ENCODE assay signal across 8 cellular contexts in the genomic region with DNA sequence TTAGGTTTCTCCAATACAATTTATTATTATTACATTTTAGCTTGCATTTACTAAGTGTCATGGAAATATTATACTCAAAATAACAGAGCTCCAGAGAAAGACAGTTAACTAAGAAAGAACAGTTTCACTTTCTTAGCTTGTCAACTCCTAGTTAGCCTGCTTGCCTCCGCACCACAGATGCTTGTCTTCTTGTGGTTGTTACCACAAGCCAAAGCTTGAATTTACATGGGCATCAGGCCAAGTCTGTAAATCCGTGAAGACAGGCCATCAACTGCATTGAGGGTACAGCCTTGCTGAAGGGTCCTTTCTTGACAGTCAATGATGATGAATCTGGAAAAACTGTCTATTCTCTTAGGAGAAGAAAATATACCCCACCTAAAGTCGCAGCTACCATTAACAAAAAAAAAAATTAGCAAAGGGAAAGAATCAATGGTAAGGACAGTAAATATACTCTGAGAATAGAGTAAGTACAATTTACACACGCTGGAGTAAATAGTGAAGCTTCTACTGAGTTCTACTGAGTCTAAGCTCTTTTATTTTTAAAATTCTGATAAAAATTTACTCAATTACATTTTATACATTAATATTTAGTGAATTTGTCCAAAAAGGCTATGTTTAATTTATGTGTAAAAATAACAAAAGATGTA. TPM values are rescaled to one million over a fixed set of nuclear protein-coding genes. Genes with fewer than 3 reads are reported as not detected.
DNase-seq lines count a peak whose midpoint lies in the region; ATAC-seq and TF ChIP-seq lines count a peak whose summit lies in the region.

No MANE protein-coding gene starts in this region.

- no peaks in the 10 kb centered on the region for H3K9me3 ChIP-seq in sigmoid colon

- H3K27ac ChIP-seq in sigmoid colon = no peak overlapping the region

- H3K27me3 ChIP-seq in sigmoid colon = no peaks in the 10 kb centered on the region

- TF ChIP-seq EP300 in sigmoid colon (IDR thresholded peaks at IDR 0.05) = no peak

- H3K4me1 ChIP-seq in sigmoid colon = no peaks in the 10 kb centered on the region

- H3K4me3 ChIP-seq in sigmoid colon = no peak overlapping the region

- H3K36me3 ChIP-seq in sigmoid colon = peaks cover 0 to 27% (median 0%) of the 10 kb centered on the region in 4 donors

- TF ChIP-seq POLR2A in sigmoid colon (IDR thresholded peaks at IDR 0.05) = no peak

- 16 to 31% methylated on average over 4 of the region's 4 CpGs for WGBS in sigmoid colon, 2 donors

- no peak for TF ChIP-seq CTCF in sigmoid colon (IDR thresholded peaks at IDR 0.05)

- DNase-seq in NCI-H510A treated with DMSO at 0.1 percent for 48 hours (lab: John Stamatoyannopoulos, UW) = peak; percentile 10
- DNase-seq in NCI-H510A (lab: John Stamatoyannopoulos, UW) = no peak
- peak; percentile 47 for DNase-seq in NCI-H446 treated with DMSO at 0.1 percent for 48 hours (lab: John Stamatoyannopoulos, UW)
- DNase-seq in activated T-cell treated with anti-CD3 and anti-CD28 coated beads, Interleukin-2, amount 50 U/mL, for 1 hour = peak; percentile 36
- DNase-seq in kidney glomerular epithelial cell (lab: John Stamatoyannopoulos, UW) = peak; percentile 24
- no peak for DNase-seq in iPS-NIHi11 (ENCODE audit: low spot score)
- DNase-seq in sigmoid colon = no peak

- ATAC-seq in HG02938 (IDR thresholded peaks at IDR 0.05; ENCODE audit: unreplicated experiment) = peak; percentile 72

- intact Hi-C loops in sigmoid colon (cut with DNase I) = no loop called here

RNA-seq across cellular contexts. Expression of a gene that starts 15.6 kb away (rescaled TPM):
- total RNA-seq in sigmoid colon = 100 to 1,000 TPM in 1 of 4 donors, 10 to 100 TPM in 3; 89.2 to 130 (median 95.1) TPM
- 10 to 100 TPM in 2 of 3 donors, 1 to 10 TPM in 1; 9.7 to 19.3 (median 19.2) TPM for polyA plus RNA-seq in sigmoid colon

RNA-seq across cellular contexts. Expression of a gene that starts 33.6 kb away (rescaled TPM):
- 10 to 100 TPM; 20.3 to 22.2 (median 20.5) TPM for total RNA-seq in sigmoid colon
- 10 to 100 TPM in 1 of 3 donors, 1 to 10 TPM in 2; 6.5 to 20.8 (median 6.6) TPM for polyA plus RNA-seq in sigmoid colon

Comparison
In these comparisons a context has a peak if more than half of its experiments do, and no peak if none do; other contexts are left out.
1. DNase-seq: peak in NCI-H510A treated with DMSO at 0.1 percent for 48 hours (single experiment), NCI-H446 treated with DMSO at 0.1 percent for 48 hours (single experiment), activated T-cell treated with anti-CD3 and anti-CD28 coated beads, Interleukin-2, amount 50 U/mL, for 1 hour (single experiment) and kidney glomerular epithelial cell (single experiment); none in NCI-H510A (single experiment), iPS-NIHi11 (single experiment) and sigmoid colon (single experiment).